In genomic region chr16:183005-183404, GRCh38 we compare ENCODE assay signal across 19 cellular contexts. TPM values are rescaled to one million over a fixed set of nuclear protein-coding genes. Genes with fewer than 3 reads are reported as not detected.
DNase-seq lines count a peak whose midpoint lies in the region; ATAC-seq, FAIRE-seq and TF ChIP-seq lines count a peak whose summit lies in the region.
"Had no signal": no experiment of that assay in that cellular context is flagged by ENCODE, and none has a peak within 500 bp of the region (broad histone marks: within the 10 kb centered on the region; RNA-seq: fewer than 3 reads in every experiment).

No MANE protein-coding gene starts in this region.

- POLR2A ChIA-PET in Panc1 (lab: Charles Lee) = no interaction called here

- no peak for ATAC-seq in activated naive CD8-positive, alpha-beta T cell treated with anti-CD3 and anti-CD28 coated beads, Interleukin-2, amount 50 U/mL, for 24 hours
- ATAC-seq in Panc1 (no peak), GM18907 (IDR thresholded peaks at IDR 0.05; ENCODE audit: unreplicated experiment) (no peak)
- ATAC-seq in stimulated activated effector memory CD8-positive, alpha-beta T cell treated with anti-CD3 and anti-CD28 coated beads, Interleukin-12 subunit alpha, Interleukin-12 subunit beta, amount 100 ng/mL, for 72 hours = no peak
- ATAC-seq: HCT116 had no signal

- TF ChIP-seq CTCF in Panc1 (IDR thresholded peaks at IDR 0.05) (no peak), kidney (IDR thresholded peaks at IDR 0.05; ENCODE audit: borderline replicate concordance, extremely low read depth, insufficient read depth) (no peak), endothelial cell (IDR thresholded peaks at IDR 0.05; ENCODE audit: unreplicated experiment) (no peak)

- peaks cover 2% of the 10 kb centered on the region for H3K4me1 Mint-ChIP-seq in activated naive CD8-positive, alpha-beta T cell treated with anti-CD3 and anti-CD28 coated beads, Interleukin-2, amount 50 U/mL, for 24 hours
- no peaks in the 10 kb centered on the region for H3K4me1 Mint-ChIP-seq in activated naive CD8-positive, alpha-beta T cell treated with anti-CD3 and anti-CD28 coated beads for 36 hours
- H3K4me1 Mint-ChIP-seq in stimulated activated effector memory CD8-positive, alpha-beta T cell treated with anti-CD3 and anti-CD28 coated beads, Interleukin-12 subunit alpha, Interleukin-12 subunit beta, amount 100 ng/mL, for 72 hours = no peaks in the 10 kb centered on the region
- H3K4me1 Mint-ChIP-seq in endothelial cell (ENCODE audit: unreplicated experiment) = no peaks in the 10 kb centered on the region

- H3K4me1 ChIP-seq in Panc1 (ENCODE audit: control insufficient read depth, insufficient read depth, low read length) (peaks cover 2% of the 10 kb centered on the region; the same call in 1 of the 2 replicates), kidney (ENCODE audit: control insufficient read depth in 1 of 2, insufficient read depth in 1 of 2, low read depth in 1 of 2, low read length in 2 of 2) (peaks cover 0 to 3% of the 10 kb centered on the region in 2 donors)

- H3K9me3 Mint-ChIP-seq in activated naive CD8-positive, alpha-beta T cell treated with anti-CD3 and anti-CD28 coated beads, Interleukin-2, amount 50 U/mL, for 24 hours = no peaks in the 10 kb centered on the region
- H3K9me3 Mint-ChIP-seq in activated naive CD8-positive, alpha-beta T cell treated with anti-CD3 and anti-CD28 coated beads for 36 hours = no peaks in the 10 kb centered on the region
- no peaks in the 10 kb centered on the region for H3K9me3 Mint-ChIP-seq in stimulated activated effector memory CD8-positive, alpha-beta T cell treated with anti-CD3 and anti-CD28 coated beads, Interleukin-12 subunit alpha, Interleukin-12 subunit beta, amount 100 ng/mL, for 72 hours
- H3K9me3 Mint-ChIP-seq in endothelial cell (ENCODE audit: unreplicated experiment) = no peaks in the 10 kb centered on the region

- H3K27me3 ChIP-seq in Panc1 (ENCODE audit: control insufficient read depth, insufficient read depth, low read length) = no peaks in the 10 kb centered on the region

- in situ Hi-C loops in Panc1 (cut with HindIII; ENCODE audit: low pct_unique_long_range_greater_than_20kb, low sequenced_read_pairs) = no loop called here

- H3K9ac ChIP-seq in kidney (ENCODE audit: low read length in 2 of 2) = no peak overlapping the region
- H3K9ac ChIP-seq: BLaER1 had no signal

- no peak overlapping the region for H3K27ac ChIP-seq in Panc1 (ENCODE audit: low read length)
- no peak overlapping the region for H3K27ac ChIP-seq in kidney (ENCODE audit: low read depth in 2 of 2, low read length in 2 of 2)
- H3K27ac ChIP-seq: BLaER1 had no signal

- H3K36me3 Mint-ChIP-seq in activated naive CD8-positive, alpha-beta T cell treated with anti-CD3 and anti-CD28 coated beads, Interleukin-2, amount 50 U/mL, for 24 hours (ENCODE audit: low read depth) = peaks cover 8% of the 10 kb centered on the region
- peaks cover 13% of the 10 kb centered on the region for H3K36me3 Mint-ChIP-seq in activated naive CD8-positive, alpha-beta T cell treated with anti-CD3 and anti-CD28 coated beads for 36 hours
- H3K36me3 Mint-ChIP-seq in stimulated activated effector memory CD8-positive, alpha-beta T cell treated with anti-CD3 and anti-CD28 coated beads, Interleukin-12 subunit alpha, Interleukin-12 subunit beta, amount 100 ng/mL, for 72 hours = peaks cover 31% of the 10 kb centered on the region
- peaks cover 8% of the 10 kb centered on the region for H3K36me3 Mint-ChIP-seq in endothelial cell (ENCODE audit: low read depth, unreplicated experiment)

- H3K9me3 ChIP-seq in Panc1 (ENCODE audit: control insufficient read depth, insufficient read depth, low read depth, low read length) (no peaks in the 10 kb centered on the region), kidney (ENCODE audit: control insufficient read depth in 1 of 2, low read length in 2 of 2) (no peaks in the 10 kb centered on the region)
- H3K9me3 ChIP-seq: BLaER1 had no signal

- peak overlapping the region; percentile 49 for H3K27ac Mint-ChIP-seq in activated naive CD8-positive, alpha-beta T cell treated with anti-CD3 and anti-CD28 coated beads, Interleukin-2, amount 50 U/mL, for 24 hours
- H3K27ac Mint-ChIP-seq in activated naive CD8-positive, alpha-beta T cell treated with anti-CD3 and anti-CD28 coated beads for 36 hours = no peak overlapping the region
- H3K27ac Mint-ChIP-seq in stimulated activated effector memory CD8-positive, alpha-beta T cell treated with anti-CD3 and anti-CD28 coated beads, Interleukin-12 subunit alpha, Interleukin-12 subunit beta, amount 100 ng/mL, for 72 hours = peak overlapping the region; percentile 45
- no peak overlapping the region for H3K27ac Mint-ChIP-seq in endothelial cell (ENCODE audit: unreplicated experiment)

- H3K27me3 Mint-ChIP-seq in activated naive CD8-positive, alpha-beta T cell treated with anti-CD3 and anti-CD28 coated beads, Interleukin-2, amount 50 U/mL, for 24 hours = peaks cover 18% of the 10 kb centered on the region
- peaks cover 20% of the 10 kb centered on the region for H3K27me3 Mint-ChIP-seq in activated naive CD8-positive, alpha-beta T cell treated with anti-CD3 and anti-CD28 coated beads for 36 hours
- peaks cover 7% of the 10 kb centered on the region for H3K27me3 Mint-ChIP-seq in endothelial cell (ENCODE audit: unreplicated experiment)

- intact Hi-C loops in Panc1 (cut with micrococcal nuclease; ENCODE audit: unreplicated experiment) = no loop called here
- intact Hi-C loops in kidney (cut with DNase I) = no loop called here

- BruUV-seq in Panc1 (replicated peaks; lab: Mats Ljungman, UMichigan) = TSS peak; percentile 91

- FAIRE-seq in kidney (lab: Jason Lieb, UNC) = no peak
- FAIRE-seq: A204.1 had no signal

- CTCF ChIA-PET in Panc1 (lab: Charles Lee) = interaction anchor here (0.6 to 0.7 kb wide), 3 partner anchors 40 to 170 kb away, joined by 3 to 9 read pairs (median 7); partner anchors contain the start of gene AXIN1

- H3K4me3 Mint-ChIP-seq in activated naive CD8-positive, alpha-beta T cell treated with anti-CD3 and anti-CD28 coated beads, Interleukin-2, amount 50 U/mL, for 24 hours = no peak overlapping the region
- no peak overlapping the region for H3K4me3 Mint-ChIP-seq in activated naive CD8-positive, alpha-beta T cell treated with anti-CD3 and anti-CD28 coated beads for 36 hours
- H3K4me3 Mint-ChIP-seq in stimulated activated effector memory CD8-positive, alpha-beta T cell treated with anti-CD3 and anti-CD28 coated beads, Interleukin-12 subunit alpha, Interleukin-12 subunit beta, amount 100 ng/mL, for 72 hours = no peak overlapping the region
- no peak overlapping the region for H3K4me3 Mint-ChIP-seq in endothelial cell (ENCODE audit: unreplicated experiment)

- no peak overlapping the region for H3K4me3 ChIP-seq in Panc1 (ENCODE audit: low read depth in 2 of 2, low read length in 2 of 2)
- no peak overlapping the region for H3K4me3 ChIP-seq in kidney (ENCODE audit: low read length in 2 of 2)
- H3K4me3 ChIP-seq: BLaER1 had no signal

- no peak for DNase-seq in activated naive CD8-positive, alpha-beta T cell treated with anti-CD3 and anti-CD28 coated beads, Interleukin-2, amount 50 U/mL, for 24 hours
- DNase-seq in activated naive CD8-positive, alpha-beta T cell treated with anti-CD3 and anti-CD28 coated beads for 36 hours = no peak
- DNase-seq in Panc1 (ENCODE audit: low read depth, low spot score) = no peak
- peak; percentile 39 for DNase-seq in kidney
- DNase-seq in stimulated activated effector memory CD8-positive, alpha-beta T cell treated with anti-CD3 and anti-CD28 coated beads, Interleukin-12 subunit alpha, Interleukin-12 subunit beta, amount 100 ng/mL, for 72 hours (ENCODE audit: low spot score in 2 of 2) = no peak
- DNase-seq in germinal center (ENCODE audit: low spot score) = no peak
- DNase-seq in endothelial cell (ENCODE audit: low spot score) = no peak
- DNase-seq: CD4-positive, alpha-beta memory T cell; DMS79 treated with DMSO at 0.1 percent for 48 hours; GOT3; KBM-7; NCI-H1105; NCI-H2081 treated with DMSO at 0.1 percent for 48 hours; NCI-H510A; NCI-H82 had no signal

- H3K36me3 ChIP-seq in Panc1 (ENCODE audit: control insufficient read depth, insufficient read depth, low read length) = no peaks in the 10 kb centered on the region
- H3K36me3 ChIP-seq in kidney (ENCODE audit: control insufficient read depth in 1 of 2, insufficient read depth in 2 of 2, low read length in 2 of 2) = peaks cover 3% of the 10 kb centered on the region in 2 donors

RNA-seq across cellular contexts. Expression of gene HBQ1, which starts 2.7 kb away (rescaled TPM):
- 1 to 10 TPM; 1.2 to 2.0 TPM for total RNA-seq in activated naive CD8-positive, alpha-beta T cell treated with anti-CD3 and anti-CD28 coated beads for 36 hours
- total RNA-seq in Panc1 (2021; ENCODE audit: unreplicated experiment) (10.4 TPM), kidney (not detected), endothelial cell (ENCODE audit: unreplicated experiment) (not detected)
- polyA plus RNA-seq in Panc1 (2012; ENCODE audit: insufficient read length) = 22.1 TPM
- not detected for polyA plus RNA-seq in kidney (ENCODE audit: insufficient read depth, low read depth, low replicate concordance)
- total RNA-seq: CD4-positive, alpha-beta memory T cell had no signal
- polyA plus RNA-seq: CD4-positive, alpha-beta memory T cell had no signal

RNA-seq across cellular contexts. Expression of gene HBA1, which starts 6.5 kb away (rescaled TPM):
- not detected for total RNA-seq in activated naive CD8-positive, alpha-beta T cell treated with anti-CD3 and anti-CD28 coated beads for 36 hours
- 4.4 TPM for total RNA-seq in Panc1 (2021; ENCODE audit: unreplicated experiment)
- polyA plus RNA-seq in Panc1 (2012; ENCODE audit: insufficient read length) = 4.1 TPM
- 41.1 TPM for total RNA-seq in kidney
- polyA plus RNA-seq in kidney (ENCODE audit: insufficient read depth, low read depth, low replicate concordance) = 2.6 TPM
- not detected for total RNA-seq in endothelial cell (ENCODE audit: unreplicated experiment)
- polyA plus RNA-seq: CD4-positive, alpha-beta memory T cell had no signal

RNA-seq across cellular contexts. Expression of gene HBA2, which starts 10.3 kb away (rescaled TPM):
- not detected for total RNA-seq in activated naive CD8-positive, alpha-beta T cell treated with anti-CD3 and anti-CD28 coated beads for 36 hours
- total RNA-seq in Panc1 (2021; ENCODE audit: unreplicated experiment) = not detected
- polyA plus RNA-seq in Panc1 (2012; ENCODE audit: insufficient read length) = not detected
- 33.9 TPM for total RNA-seq in kidney
- 11.1 TPM for polyA plus RNA-seq in kidney (ENCODE audit: insufficient read depth, low read depth, low replicate concordance)
- not detected for total RNA-seq in endothelial cell (ENCODE audit: unreplicated experiment)

RNA-seq across cellular contexts. Expression of gene HBM, which starts 17.2 kb away (rescaled TPM):
- total RNA-seq in activated naive CD8-positive, alpha-beta T cell treated with anti-CD3 and anti-CD28 coated beads for 36 hours = not detected
- total RNA-seq in Panc1 (2021; ENCODE audit: unreplicated experiment) = not detected
- polyA plus RNA-seq in Panc1 (2012; ENCODE audit: insufficient read length) = not detected
- total RNA-seq in kidney = not detected
- not detected for polyA plus RNA-seq in kidney (ENCODE audit: insufficient read depth, low read depth, low replicate concordance)
- total RNA-seq in endothelial cell (ENCODE audit: unreplicated experiment) = not detected
- total RNA-seq: CD4-positive, alpha-beta memory T cell had no signal
- polyA plus RNA-seq: CD4-positive, alpha-beta memory T cell had no signal

RNA-seq across cellular contexts. Expression of gene HBZ, which starts 30.6 kb away (rescaled TPM):
- total RNA-seq in activated naive CD8-positive, alpha-beta T cell treated with anti-CD3 and anti-CD28 coated beads for 36 hours = not detected
- total RNA-seq in Panc1 (2021; ENCODE audit: unreplicated experiment) (1.1 TPM), kidney (not detected), endothelial cell (ENCODE audit: unreplicated experiment) (not detected)
- polyA plus RNA-seq in Panc1 (2012; ENCODE audit: insufficient read length) = not detected
- polyA plus RNA-seq in kidney (ENCODE audit: insufficient read depth, low read depth, low replicate concordance) = not detected
- total RNA-seq: CD4-positive, alpha-beta memory T cell had no signal
- polyA plus RNA-seq: CD4-positive, alpha-beta memory T cell had no signal

Comparison
In these comparisons a context has a peak if more than half of its experiments do, and no peak if none do; other contexts are left out.
1. H3K27ac Mint-ChIP-seq: peak in activated naive CD8-positive, alpha-beta T cell treated with anti-CD3 and anti-CD28 coated beads, Interleukin-2, amount 50 U/mL, for 24 hours (single experiment) and stimulated activated effector memory CD8-positive, alpha-beta T cell treated with anti-CD3 and anti-CD28 coated beads, Interleukin-12 subunit alpha, Interleukin-12 subunit beta, amount 100 ng/mL, for 72 hours (single experiment); none in activated naive CD8-positive, alpha-beta T cell treated with anti-CD3 and anti-CD28 coated beads for 36 hours (single experiment) and endothelial cell (single experiment).